1 cellular context compared by ENCODE assay signal in genomic region chr19:41309225-41310030, GRCh38.
TF ChIP-seq lines count a peak whose summit lies in the region.

No MANE protein-coding gene starts in this region.

TF ChIP-seq in GM12878, 131 proteins besides CTCF, POLR2A, EP300 and RAD21:
- no peak for TF ChIP-seq KLF5 (IDR thresholded peaks at IDR 0.05; ENCODE audit: partially characterized antibody)
- 0 out of 3 replicates have a peak, but pooled peaks have one; percentile 16 for TF ChIP-seq POU2F2 (IDR thresholded peaks at IDR 0.05; ENCODE audit: borderline replicate concordance, low read depth, low read length)
- 0 out of 2 replicates have a peak, but pooled peaks have one; percentile 19 for TF ChIP-seq ZBTB11 (CRISPR knock-in tag; IDR thresholded peaks at IDR 0.05)
- no peak for TF ChIP-seq ZBTB4 (CRISPR knock-in tag; IDR thresholded peaks at IDR 0.05)
- no peak for TF ChIP-seq HDAC2 (IDR thresholded peaks at IDR 0.05)
- no peak for TF ChIP-seq RELA (IDR thresholded peaks at IDR 0.05; ENCODE audit: borderline replicate concordance, partially characterized antibody)
- TF ChIP-seq, protein P1, sequence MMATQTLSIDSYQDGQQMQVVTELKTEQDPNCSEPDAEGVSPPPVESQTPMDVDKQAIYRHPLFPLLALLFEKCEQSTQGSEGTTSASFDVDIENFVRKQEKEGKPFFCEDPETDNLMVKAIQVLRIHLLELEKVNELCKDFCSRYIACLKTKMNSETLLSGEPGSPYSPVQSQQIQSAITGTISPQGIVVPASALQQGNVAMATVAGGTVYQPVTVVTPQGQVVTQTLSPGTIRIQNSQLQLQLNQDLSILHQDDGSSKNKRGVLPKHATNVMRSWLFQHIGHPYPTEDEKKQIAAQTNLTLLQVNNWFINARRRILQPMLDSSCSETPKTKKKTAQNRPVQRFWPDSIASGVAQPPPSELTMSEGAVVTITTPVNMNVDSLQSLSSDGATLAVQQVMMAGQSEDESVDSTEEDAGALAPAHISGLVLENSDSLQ (IDR thresholded peaks at IDR 0.05): peak; percentile 38; the same call in 1 of the 2 replicates
- no peak for TF ChIP-seq CHD4 (IDR thresholded peaks at IDR 0.05)
- TF ChIP-seq STAT1 (conservative IDR thresholded peaks at IDR 0.05): no peak
- peak; percentile 26; the same call in 1 of the 2 replicates for TF ChIP-seq MTA3 (IDR thresholded peaks at IDR 0.05; ENCODE audit: borderline replicate concordance, low read length)
- TF ChIP-seq ZBED1 (IDR thresholded peaks at IDR 0.05; ENCODE audit: borderline replicate concordance): peak; percentile 60; the same call in 1 of the 2 replicates
- no peak for TF ChIP-seq MEF2A (IDR thresholded peaks at IDR 0.05; ENCODE audit: insufficient read depth, low read depth, low read length)
- TF ChIP-seq BCLAF1 (IDR thresholded peaks at IDR 0.05): no peak
- no peak for TF ChIP-seq RUNX3 (IDR thresholded peaks at IDR 0.05; ENCODE audit: low read length)
- no peak for TF ChIP-seq USF1 (IDR thresholded peaks at IDR 0.05; ENCODE audit: borderline replicate concordance, extremely low read length, insufficient read depth, low read depth, low read length)
TF ChIP-seq in GM12878: peak in this region for 5.
